Comparison of ENCODE assay signal across 12 cellular contexts in genomic region chr19:39160523-39160861, GRCh38. TPM values are rescaled to one million over a fixed set of nuclear protein-coding genes. Genes with fewer than 3 reads are reported as not detected.
A peak's percentile ranks its signal among the peaks of the same experiment; 100 is the strongest.
DNase-seq lines count a peak whose midpoint lies in the region; ATAC-seq and TF ChIP-seq lines count a peak whose summit lies in the region.
"Had no signal": no experiment of that assay in that cellular context is flagged by ENCODE, and none has a peak within 500 bp of the region (broad histone marks: within the 10 kb centered on the region; RNA-seq: fewer than 3 reads in every experiment).

No MANE protein-coding gene starts in this region.

- H3K36me3 ChIP-seq in gastroesophageal sphincter (no peaks in the 10 kb centered on the region), endodermal cell (ENCODE audit: control insufficient read depth, insufficient read depth, low read length) (peaks cover 4% of the 10 kb centered on the region)

- no peak overlapping the region for H3K4me3 Mint-ChIP-seq in endodermal cell
- H3K4me3 Mint-ChIP-seq: activated T-helper 1 cell treated with anti-CD3 and anti-CD28 coated beads, Interleukin-12 subunit alpha, Interleukin-12 subunit beta, Interleukin-2, Interleukin-4 antibody, amounts not matched to agents 30 ng/mL and 10 ng/mL and 1 ng/mL, durations not matched to agents 14 hours and 24 hours and 36 hours; T-helper 1 cell treated with Interleukin-12 subunit alpha and Interleukin-12 subunit beta and Interleukin-4 antibody, amounts not matched to agents 30 μg/mL and 1 μg/mL, for 36 hours had no signal

- H3K4me1 ChIP-seq in gastroesophageal sphincter (peaks cover 0 to 77% (median 40%) of the 10 kb centered on the region in 3 donors), endodermal cell (ENCODE audit: control insufficient read depth, insufficient read depth, low read length) (no peaks in the 10 kb centered on the region)

- H3K4me1 Mint-ChIP-seq in endodermal cell, result peaks cover 5% of the 10 kb centered on the region

- no peak for TF ChIP-seq POLR2A in gastroesophageal sphincter (IDR thresholded peaks at IDR 0.05)

- H3K9me3 Mint-ChIP-seq in endodermal cell, result no peaks in the 10 kb centered on the region
- H3K9me3 Mint-ChIP-seq: activated T-helper 1 cell treated with anti-CD3 and anti-CD28 coated beads, Interleukin-12 subunit alpha, Interleukin-12 subunit beta, Interleukin-2, Interleukin-4 antibody, amounts not matched to agents 30 ng/mL and 10 ng/mL and 1 ng/mL, durations not matched to agents 14 hours and 24 hours and 36 hours; T-helper 1 cell treated with Interleukin-12 subunit alpha and Interleukin-12 subunit beta and Interleukin-4 antibody, amounts not matched to agents 30 μg/mL and 1 μg/mL, for 36 hours had no signal

- peak; percentile 28 for DNase-seq in Daoy (ENCODE audit: low read depth)
- peak; percentile 28 for DNase-seq in astrocyte of the cerebellum (ENCODE audit: low read depth)
- peak; percentile 81 for DNase-seq in sciatic nerve (ENCODE audit: low spot score)
- no peak for DNase-seq in NCI-H69 (lab: John Stamatoyannopoulos, UW)
- no peak for DNase-seq in endodermal cell
- DNase-seq in activated CD4-positive, alpha-beta T cell treated with anti-CD3 and anti-CD28 coated beads for 4 hours, result no peak
- DNase-seq in NCI-H1092 treated with DMSO at 0.1 percent for 48 hours (lab: John Stamatoyannopoulos, UW), result no peak
- DNase-seq: NCI-H510A treated with DMSO at 0.1 percent for 48 hours had no signal

- no peaks in the 10 kb centered on the region for H3K36me3 Mint-ChIP-seq in endodermal cell (ENCODE audit: low read depth)

- in situ Hi-C loops in astrocyte of the cerebellum (cut with HindIII; ENCODE audit: low sequenced_read_pairs), result no loop called here

- H3K9ac ChIP-seq in endodermal cell (ENCODE audit: extremely low read depth, low read length, poor library complexity, severe bottlenecking), result no peak overlapping the region

- intact Hi-C loops in sciatic nerve (cut with DNase I), result loop anchor here (5.0 kb wide), 1 partner anchor 1112 kb away; no protein-coding TSS in a partner anchor

- H3K27me3 Mint-ChIP-seq in endodermal cell (ENCODE audit: insufficient read depth), result no peaks in the 10 kb centered on the region

- H3K27me3 ChIP-seq in gastroesophageal sphincter, result no peaks in the 10 kb centered on the region
- H3K27me3 ChIP-seq in endodermal cell (ENCODE audit: control insufficient read depth, insufficient read depth, low read length, poor library complexity, severe bottlenecking), result no peaks in the 10 kb centered on the region

- 0 to 28% methylated on average over 2 to 8 of the region's 8 CpGs for WGBS in gastroesophageal sphincter (ENCODE audit: low coverage in 1 of 2), 2 donors
- WGBS in endodermal cell (ENCODE audit: insufficient coverage in 1 of 2, insufficient read length in 1 of 2), 2 experiments, result 91 to 93% methylated on average over 7 to 8 of the region's 8 CpGs

- no peaks in the 10 kb centered on the region for H3K9me3 ChIP-seq in gastroesophageal sphincter
- no peaks in the 10 kb centered on the region for H3K9me3 ChIP-seq in endodermal cell (ENCODE audit: control insufficient read depth, low read length)

- TF ChIP-seq CTCF in astrocyte of the cerebellum (IDR thresholded peaks at IDR 0.05; ENCODE audit: low read depth, low read length, missing control alignments), result no peak
- no peak for TF ChIP-seq CTCF in gastroesophageal sphincter (IDR thresholded peaks at IDR 0.05)
- no peak for TF ChIP-seq CTCF in endodermal cell (conservative IDR thresholded peaks at IDR 0.05)

- H3K4me3 ChIP-seq in astrocyte of the cerebellum (ENCODE audit: low read depth, low read length) (no peak overlapping the region), gastroesophageal sphincter (no peak overlapping the region), endodermal cell (ENCODE audit: low read length) (no peak overlapping the region)

- no peak overlapping the region for H3K27ac Mint-ChIP-seq in endodermal cell
- H3K27ac Mint-ChIP-seq: activated T-helper 1 cell treated with anti-CD3 and anti-CD28 coated beads, Interleukin-12 subunit alpha, Interleukin-12 subunit beta, Interleukin-2, Interleukin-4 antibody, amounts not matched to agents 30 ng/mL and 10 ng/mL and 1 ng/mL, durations not matched to agents 14 hours and 24 hours and 36 hours; T-helper 1 cell treated with Interleukin-12 subunit alpha and Interleukin-12 subunit beta and Interleukin-4 antibody, amounts not matched to agents 30 μg/mL and 1 μg/mL, for 36 hours had no signal

- no peak for TF ChIP-seq EP300 in gastroesophageal sphincter (IDR thresholded peaks at IDR 0.05)

- H3K27ac ChIP-seq in gastroesophageal sphincter (peak overlapping the region in 3 of 4 donors; percentile 64 to 74 (median 69)), endodermal cell (ENCODE audit: low read depth, low read length) (no peak overlapping the region)

- peak; percentile 88 for ATAC-seq in gastroesophageal sphincter
- ATAC-seq in sciatic nerve, result peak; percentile 91

RNA-seq across cellular contexts. Expression of gene PAK4, which starts 34.9 kb away (rescaled TPM):
- 4.2 and 9.8 TPM in 2 replicates for total RNA-seq in Daoy (2014; rRNA removed; shearing (Covaris generic))
- 10 to 100 TPM in 1 of 4 donors, 1 to 10 TPM in 3; 6.1 to 16.3 (median 7.5) TPM for total RNA-seq in gastroesophageal sphincter
- 43.5 TPM for total RNA-seq in sciatic nerve
- total RNA-seq in endodermal cell, result 10 to 100 TPM; 63.9 to 68.1 TPM
- polyA plus RNA-seq in endodermal cell (2013, experiment 1 of 2), result 59.4 TPM
- polyA plus RNA-seq in endodermal cell (2013, experiment 2 of 2), result 56.1 TPM

RNA-seq across cellular contexts. Expression of gene NCCRP1, which starts 36.3 kb away (rescaled TPM):
- total RNA-seq in Daoy (2014; rRNA removed; shearing (Covaris generic)), result 0.40 TPM in 1 of 2 replicates, not detected in the other
- total RNA-seq in gastroesophageal sphincter (10 to 100 TPM in 1 of 4 donors, 1 to 10 TPM in 1, under 1 TPM in 2; 0.13 to 13.7 (median 2.3) TPM), sciatic nerve (not detected), endodermal cell (under 1 TPM; 0.40 to 0.53 TPM)
- 0.71 TPM for polyA plus RNA-seq in endodermal cell (2013, experiment 1 of 2)
- polyA plus RNA-seq in endodermal cell (2013, experiment 2 of 2), result 1.2 TPM
- total RNA-seq: activated T-helper 1 cell treated with anti-CD3 and anti-CD28 coated beads, Interleukin-12 subunit alpha, Interleukin-12 subunit beta, Interleukin-2, Interleukin-4 antibody, amounts not matched to agents 30 ng/mL and 10 ng/mL and 1 ng/mL, durations not matched to agents 14 hours and 24 hours and 36 hours; HT1080 had no signal

RNA-seq across cellular contexts. Expression of gene SYCN, which starts 43.6 kb away (rescaled TPM):
- not detected in 2 replicates for total RNA-seq in Daoy (2014; rRNA removed; shearing (Covaris generic))
- not detected for total RNA-seq in gastroesophageal sphincter
- total RNA-seq in sciatic nerve, result not detected
- not detected for total RNA-seq in endodermal cell
- polyA plus RNA-seq in endodermal cell (2013, experiment 1 of 2), result not detected
- not detected for polyA plus RNA-seq in endodermal cell (2013, experiment 2 of 2)
- total RNA-seq: activated T-helper 1 cell treated with anti-CD3 and anti-CD28 coated beads, Interleukin-12 subunit alpha, Interleukin-12 subunit beta, Interleukin-2, Interleukin-4 antibody, amounts not matched to agents 30 ng/mL and 10 ng/mL and 1 ng/mL, durations not matched to agents 14 hours and 24 hours and 36 hours; HT1080 had no signal

Comparison
In these comparisons a context has a peak if more than half of its experiments do, and no peak if none do; other contexts are left out.
1. DNase-seq: peak in Daoy (single experiment), astrocyte of the cerebellum (single experiment) and sciatic nerve (single experiment); none in NCI-H69 (single experiment), endodermal cell (single experiment), activated CD4-positive, alpha-beta T cell treated with anti-CD3 and anti-CD28 coated beads for 4 hours (0 of 2) and NCI-H1092 treated with DMSO at 0.1 percent for 48 hours (single experiment).